In genomic region chr3:24004171-24004938, GRCh38 we compare ENCODE assay signal across 10 cellular contexts. TPM values are rescaled to one million over a fixed set of nuclear protein-coding genes. Genes with fewer than 3 reads are reported as not detected.
DNase-seq lines count a peak whose midpoint lies in the region; ATAC-seq and TF ChIP-seq lines count a peak whose summit lies in the region.
"Had no signal": no experiment of that assay in that cellular context is flagged by ENCODE, and none has a peak within 500 bp of the region (broad histone marks: within the 10 kb centered on the region; RNA-seq: fewer than 3 reads in every experiment).

No MANE protein-coding gene starts in this region.

- H3K27ac Mint-ChIP-seq in activated CD4-positive, alpha-beta T cell treated with anti-CD3 and anti-CD28 coated beads for 36 hours: no peak overlapping the region
- H3K27ac Mint-ChIP-seq in naive thymus-derived CD8-positive, alpha-beta T cell: no peak overlapping the region

- no peaks in the 10 kb centered on the region for H3K27me3 ChIP-seq in Peyer's patch

- TF ChIP-seq CTCF in Peyer's patch (IDR thresholded peaks at IDR 0.05): no peak

- peak; percentile 98 for ATAC-seq in activated CD4-positive, alpha-beta T cell treated with anti-CD3 and anti-CD28 coated beads for 36 hours
- ATAC-seq in HG02588 (IDR thresholded peaks at IDR 0.05; ENCODE audit: unreplicated experiment): peak; percentile 90
- peak; percentile 87 for ATAC-seq in HG03520 (IDR thresholded peaks at IDR 0.05; ENCODE audit: unreplicated experiment)
- ATAC-seq in naive thymus-derived CD8-positive, alpha-beta T cell: no peak

- H3K27ac ChIP-seq in Peyer's patch: no peak overlapping the region

- CTCF ChIA-PET in activated CD4-positive, alpha-beta T cell treated with anti-CD3 and anti-CD28 coated beads for 36 hours (lab: Charles Lee): interaction anchor here (0.7 to 1.2 kb wide), 2 partner anchors 221 to 236 kb away, joined by 3 to 4 read pairs; no protein-coding TSS in a partner anchor

- intact Hi-C loops in activated CD4-positive, alpha-beta T cell treated with anti-CD3 and anti-CD28 coated beads for 36 hours (cut with DNase I, micrococcal nuclease): loop anchor here (1.0 to 10.0 kb wide), 5 partner anchors 44 to 1590 kb away; partner anchors contain the start of gene THRB (in 1 of the 2)

- no peak overlapping the region for H3K4me3 Mint-ChIP-seq in activated CD4-positive, alpha-beta T cell treated with anti-CD3 and anti-CD28 coated beads for 36 hours
- no peak overlapping the region for H3K4me3 Mint-ChIP-seq in naive thymus-derived CD8-positive, alpha-beta T cell

- H3K4me1 Mint-ChIP-seq in activated CD4-positive, alpha-beta T cell treated with anti-CD3 and anti-CD28 coated beads for 36 hours: peaks cover 18% of the 10 kb centered on the region
- H3K4me1 Mint-ChIP-seq in naive thymus-derived CD8-positive, alpha-beta T cell: no peaks in the 10 kb centered on the region

- H3K9me3 Mint-ChIP-seq in activated CD4-positive, alpha-beta T cell treated with anti-CD3 and anti-CD28 coated beads for 36 hours (ENCODE audit: low read depth): peaks cover 3% of the 10 kb centered on the region
- peaks cover 0 to 3% (median 0%) of the 10 kb centered on the region in 9 donors for H3K9me3 Mint-ChIP-seq in naive thymus-derived CD8-positive, alpha-beta T cell

- H3K36me3 ChIP-seq in Peyer's patch: no peaks in the 10 kb centered on the region

- no peaks in the 10 kb centered on the region for H3K4me1 ChIP-seq in Peyer's patch

- H3K9me3 ChIP-seq in Peyer's patch: no peaks in the 10 kb centered on the region

- POLR2A ChIA-PET in activated CD4-positive, alpha-beta T cell treated with anti-CD3 and anti-CD28 coated beads for 36 hours (lab: Charles Lee): interaction anchor here (0.8 kb wide), 1 partner anchor 76 kb away, joined by 3 read pairs; no protein-coding TSS in a partner anchor
- POLR2A ChIA-PET in naive thymus-derived CD8-positive, alpha-beta T cell (lab: Charles Lee): interaction anchor here (0.5 kb wide), 1 partner anchor 46 kb away, joined by 3 read pairs; no protein-coding TSS in a partner anchor

- TF ChIP-seq POLR2A in Peyer's patch (IDR thresholded peaks at IDR 0.05): no peak

- peaks cover 7% of the 10 kb centered on the region for H3K27me3 Mint-ChIP-seq in activated CD4-positive, alpha-beta T cell treated with anti-CD3 and anti-CD28 coated beads for 36 hours
- peaks cover 0 to 3% (median 1%) of the 10 kb centered on the region in 5 donors for H3K27me3 Mint-ChIP-seq in naive thymus-derived CD8-positive, alpha-beta T cell

- H3K36me3 Mint-ChIP-seq in activated CD4-positive, alpha-beta T cell treated with anti-CD3 and anti-CD28 coated beads for 36 hours (ENCODE audit: low read depth): no peaks in the 10 kb centered on the region
- peaks cover 0 to 3% (median 0%) of the 10 kb centered on the region in 3 donors for H3K36me3 Mint-ChIP-seq in naive thymus-derived CD8-positive, alpha-beta T cell

- peak; percentile 55 for DNase-seq in activated CD4-positive, alpha-beta T cell treated with anti-CD3 and anti-CD28 coated beads for 36 hours
- DNase-seq in activated CD4-positive, alpha-beta T cell treated with anti-CD3 and anti-CD28 coated beads, Interleukin-2, amount 50 U/mL, for 1 hour: no peak
- peak; percentile 3 to 5 for DNase-seq in stimulated activated CD4-positive, alpha-beta T cell treated with anti-CD3 and anti-CD28 coated beads, Interleukin-2, amount 100 ng/mL, for 48 hours
- no peak for DNase-seq in naive thymus-derived CD8-positive, alpha-beta T cell
- no peak for DNase-seq in Peyer's patch
- DNase-seq in NCI-H1930 (lab: John Stamatoyannopoulos, UW): no peak
- DNase-seq: 8988T, NCI-H524 treated with DMSO at 0.1 percent for 48 hours had no signal

- H3K4me3 ChIP-seq in Peyer's patch: no peak overlapping the region

RNA-seq across cellular contexts. Expression of gene NR1D2, which starts 59.3 kb away (rescaled TPM):
- 1 to 10 TPM; 2.4 to 2.7 TPM for total RNA-seq in activated CD4-positive, alpha-beta T cell treated with anti-CD3 and anti-CD28 coated beads for 36 hours
- total RNA-seq in naive thymus-derived CD8-positive, alpha-beta T cell: 10 to 100 TPM; 52.2 to 56.7 TPM
- 10 to 100 TPM; 23.4 to 46.3 (median 31.7) TPM for polyA plus RNA-seq in naive thymus-derived CD8-positive, alpha-beta T cell
- total RNA-seq in Peyer's patch: 10 to 100 TPM; 23.8 to 29.7 (median 25.1) TPM

Comparison
In these comparisons a context has a peak if more than half of its experiments do, and no peak if none do; other contexts are left out.
1. DNase-seq: peak in activated CD4-positive, alpha-beta T cell treated with anti-CD3 and anti-CD28 coated beads for 36 hours (single experiment) and stimulated activated CD4-positive, alpha-beta T cell treated with anti-CD3 and anti-CD28 coated beads, Interleukin-2, amount 100 ng/mL, for 48 hours (2 of 2); none in activated CD4-positive, alpha-beta T cell treated with anti-CD3 and anti-CD28 coated beads, Interleukin-2, amount 50 U/mL, for 1 hour (single experiment), naive thymus-derived CD8-positive, alpha-beta T cell (0 of 10), Peyer's patch (0 of 3) and NCI-H1930 (0 of 2).
2. ATAC-seq: peak in activated CD4-positive, alpha-beta T cell treated with anti-CD3 and anti-CD28 coated beads for 36 hours (single experiment), HG02588 (single experiment) and HG03520 (single experiment); none in naive thymus-derived CD8-positive, alpha-beta T cell (0 of 2).
3. RNA of gene NR1D2, which starts 59.3 kb away (total RNA-seq): 52.2 to 56.7 TPM in naive thymus-derived CD8-positive, alpha-beta T cell and 23.8 to 29.7 TPM in Peyer's patch; 2.4 to 2.7 TPM in activated CD4-positive, alpha-beta T cell treated with anti-CD3 and anti-CD28 coated beads for 36 hours; every median in the first group is over 4 times any median in the second.